Comparison of ENCODE assay signal across 8 cellular contexts in the genomic region with DNA sequence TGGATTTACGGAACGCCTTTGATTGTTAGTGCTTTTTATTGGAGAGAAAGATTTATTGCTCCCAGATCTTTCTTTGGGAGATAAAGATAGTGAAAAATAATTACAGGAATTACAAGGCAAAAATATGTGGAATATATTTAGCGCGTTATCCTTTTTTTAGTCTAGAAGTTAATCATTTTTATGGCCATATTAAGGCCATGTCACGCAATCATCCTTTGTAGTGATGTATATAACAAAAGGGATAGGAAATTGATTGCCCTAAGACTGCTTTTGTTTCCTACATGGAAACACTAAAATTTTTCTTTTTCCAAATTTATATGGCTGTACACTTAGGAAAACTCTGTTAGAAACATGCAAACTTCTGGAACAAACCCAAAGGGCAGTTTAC. TPM values are rescaled to one million over a fixed set of nuclear protein-coding genes. Genes with fewer than 3 reads are reported as not detected.
DNase-seq lines count a peak whose midpoint lies in the region; ATAC-seq and TF ChIP-seq lines count a peak whose summit lies in the region.

No MANE protein-coding gene starts in this region.

- no peak for TF ChIP-seq CTCF in WERI-Rb-1 (IDR thresholded peaks at IDR 0.05; ENCODE audit: low read depth, low read length)
- TF ChIP-seq CTCF in gastroesophageal sphincter (IDR thresholded peaks at IDR 0.05) = no peak

- 50 to 54% methylated on average over 5 of the region's 5 CpGs for WGBS in gastroesophageal sphincter (ENCODE audit: low coverage in 1 of 2), 2 donors

- H3K4me1 ChIP-seq in gastroesophageal sphincter = peaks cover 0 to 35% (median 4%) of the 10 kb centered on the region in 3 donors

- H3K4me3 ChIP-seq in H7 (ENCODE audit: insufficient read depth, low read depth, low read length) = peak overlapping the region; percentile 90
- peak overlapping the region; percentile 50 for H3K4me3 ChIP-seq in WERI-Rb-1 (ENCODE audit: low read depth, low read length)
- H3K4me3 ChIP-seq in gastroesophageal sphincter = peak overlapping the region; percentile 88 to 91
- H3K4me3 ChIP-seq in skeletal muscle cell (ENCODE audit: low read depth, low read length) = peak overlapping the region; percentile 74

- H3K9me3 ChIP-seq in WERI-Rb-1 (ENCODE audit: severe bottlenecking) = no peaks in the 10 kb centered on the region
- no peaks in the 10 kb centered on the region for H3K9me3 ChIP-seq in gastroesophageal sphincter

- H3K36me3 ChIP-seq in H7 (replicated peaks; ENCODE audit: control insufficient read depth, insufficient read depth, low read length) (no peaks in the 10 kb centered on the region), WERI-Rb-1 (no peaks in the 10 kb centered on the region), gastroesophageal sphincter (peaks cover 0 to 8% of the 10 kb centered on the region in 2 donors)

- no peak for TF ChIP-seq EP300 in gastroesophageal sphincter (IDR thresholded peaks at IDR 0.05)

- no peak for TF ChIP-seq POLR2A in gastroesophageal sphincter (IDR thresholded peaks at IDR 0.05)

- H3K27ac ChIP-seq in WERI-Rb-1 (no peak overlapping the region), gastroesophageal sphincter (peak overlapping the region in 3 of 4 donors; percentile 95 to 99 (median 97))

- ATAC-seq in gastroesophageal sphincter (no peak), GM21360 (IDR thresholded peaks at IDR 0.05; ENCODE audit: unreplicated experiment) (no peak), HG03520 (IDR thresholded peaks at IDR 0.05; ENCODE audit: unreplicated experiment) (no peak)

- DNase-seq in H7 (no peak), WERI-Rb-1 (no peak), skeletal muscle cell (ENCODE audit: low read depth) (no peak), NCI-H82 (lab: John Stamatoyannopoulos, UW) (no peak), kidney tubule cell (ENCODE audit: low spot score) (no peak)

- H3K27me3 ChIP-seq in H7 (ENCODE audit: control insufficient read depth, insufficient read depth, low read length) (no peaks in the 10 kb centered on the region), WERI-Rb-1 (ENCODE audit: insufficient read depth, low read depth, severe bottlenecking) (no peaks in the 10 kb centered on the region), gastroesophageal sphincter (no peaks in the 10 kb centered on the region)

RNA-seq across cellular contexts. Expression of gene TRPC1, which starts 1.5 kb away (rescaled TPM):
- total RNA-seq in H7 (2014; rRNA removed; shearing (Covaris generic)) = 16.7 and 18.3 TPM in 2 replicates
- 10 to 100 TPM; 18.8 to 46.7 (median 23.4) TPM for total RNA-seq in gastroesophageal sphincter
